17 cellular contexts compared by ENCODE assay signal in the genomic region with DNA sequence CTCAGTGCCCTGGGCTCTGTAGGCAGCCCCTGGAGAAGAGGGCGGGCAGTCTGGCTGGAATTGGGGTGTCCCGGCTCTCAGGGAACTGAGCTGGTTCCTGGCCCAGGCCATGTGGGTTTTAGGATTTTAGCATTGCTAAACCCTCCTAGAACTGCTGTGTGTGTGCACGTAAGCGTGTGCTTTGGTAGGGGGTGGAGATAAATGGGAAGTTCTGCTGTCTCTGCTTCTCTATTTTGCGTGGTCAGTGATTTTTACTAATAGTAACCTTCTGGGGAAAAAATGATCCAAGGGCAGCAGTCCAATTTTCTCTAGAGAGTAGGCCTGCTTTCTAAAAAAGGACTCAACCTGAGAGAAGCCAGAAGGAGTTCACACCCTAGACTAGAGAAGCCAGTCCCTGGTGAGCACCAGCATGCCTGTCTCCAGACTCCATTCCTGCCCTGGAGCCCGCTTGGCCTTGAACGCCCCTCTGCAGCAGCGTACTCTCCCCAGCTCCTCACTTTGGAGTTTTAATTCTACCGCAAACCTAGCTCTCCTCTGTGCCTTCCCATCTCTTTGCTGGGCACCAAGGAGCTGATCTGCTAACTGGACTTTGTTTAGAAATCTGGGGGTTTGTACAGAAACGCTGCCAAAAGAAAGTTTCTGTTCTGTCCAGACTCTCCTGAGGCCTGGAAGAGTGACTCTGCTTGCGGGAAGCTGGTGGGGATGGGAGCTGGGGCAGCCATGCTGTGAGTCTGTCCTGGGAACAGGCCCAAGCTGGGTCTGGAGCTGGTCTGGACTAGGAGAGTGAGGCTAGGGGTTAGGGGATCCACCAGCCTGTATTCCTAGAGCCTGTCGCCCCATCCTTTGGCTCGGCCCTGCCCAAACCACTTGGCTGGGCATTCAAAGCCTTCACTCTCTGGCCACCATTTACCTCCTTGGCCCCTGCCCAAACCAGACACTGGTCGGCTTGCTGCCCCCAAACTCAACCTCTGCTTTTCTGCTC. TPM values are rescaled to one million over a fixed set of nuclear protein-coding genes. Genes with fewer than 3 reads are reported as not detected.
A peak's percentile ranks its signal among the peaks of the same experiment; 100 is the strongest.
DNase-seq lines count a peak whose midpoint lies in the region; ATAC-seq, FAIRE-seq and TF ChIP-seq lines count a peak whose summit lies in the region.
"Had no signal": no experiment of that assay in that cellular context is flagged by ENCODE, and none has a peak within 500 bp of the region (broad histone marks: within the 10 kb centered on the region; RNA-seq: fewer than 3 reads in every experiment).

No MANE protein-coding gene starts in this region.

- H3K27ac ChIP-seq in right lobe of liver: no peak overlapping the region
- H3K27ac ChIP-seq in HepG2 (ENCODE audit: extremely low read length, insufficient read depth, low read length): no peak overlapping the region
- no peak overlapping the region for H3K27ac ChIP-seq in neuronal stem cell (replicated peaks; ENCODE audit: low read length)
- H3K27ac ChIP-seq in aorta (ENCODE audit: low read depth in 1 of 2, low read length in 2 of 2): no peak overlapping the region
- H3K27ac ChIP-seq: A549 had no signal

- DNase-seq in right lobe of liver: no peak
- no peak for DNase-seq in HepG2 (ENCODE audit: low spot score)
- peak; percentile 38 for DNase-seq in fibroblast of the conjunctiva (ENCODE audit: low read depth)
- DNase-seq in neuronal stem cell (ENCODE audit: low spot score): no peak
- no peak for DNase-seq in aorta
- no peak for DNase-seq in effector memory CD8-positive, alpha-beta T cell
- DNase-seq: activated T-cell treated with anti-CD3 and anti-CD28 coated beads, Interleukin-2, amount 50 U/mL, for 48 hours; DMS53; NCI-H1105 treated with DMSO at 0.1 percent for 48 hours; NCI-H69 had no signal

- H3K4me3 Mint-ChIP-seq in effector memory CD8-positive, alpha-beta T cell: no peak overlapping the region

- H3K9me3 ChIP-seq in right lobe of liver (no peaks in the 10 kb centered on the region), HepG2 (ENCODE audit: low read length) (no peaks in the 10 kb centered on the region), neuronal stem cell (replicated peaks in 1 of 2; ENCODE audit: control insufficient read depth in 2 of 2, insufficient read depth in 1 of 2, low read depth in 1 of 2, low read length in 2 of 2) (no peaks in the 10 kb centered on the region), aorta (ENCODE audit: control insufficient read depth, low read length) (no peaks in the 10 kb centered on the region)
- H3K9me3 ChIP-seq: A549 had no signal

- H3K23ac ChIP-seq in neuronal stem cell (ENCODE audit: low read depth, low read length, poor library complexity): no peak overlapping the region

- H3K4me1 ChIP-seq in right lobe of liver (no peaks in the 10 kb centered on the region), HepG2 (ENCODE audit: insufficient read depth, low read length) (no peaks in the 10 kb centered on the region), neuronal stem cell (ENCODE audit: control insufficient read depth in 2 of 2, insufficient read depth in 1 of 2, low read depth in 1 of 2, low read length in 2 of 2) (peaks cover 36 to 55% of the 10 kb centered on the region in 2 donors), aorta (ENCODE audit: control insufficient read depth in 1 of 2, insufficient read depth in 2 of 2, low read length in 2 of 2) (no peaks in the 10 kb centered on the region)
- H3K4me1 ChIP-seq: A549 had no signal

- no peak overlapping the region for H2BK12ac ChIP-seq in neuronal stem cell (ENCODE audit: low read length)

- no peaks in the 10 kb centered on the region for H3K27me3 ChIP-seq in right lobe of liver
- H3K27me3 ChIP-seq in HepG2 (ENCODE audit: control insufficient read depth in 1 of 2, insufficient read depth in 2 of 2, low read length in 2 of 2): no peaks in the 10 kb centered on the region
- H3K27me3 ChIP-seq in neuronal stem cell (ENCODE audit: control insufficient read depth in 3 of 3, insufficient read depth in 3 of 3, low read depth in 1 of 3, low read length in 3 of 3): no peaks in the 10 kb centered on the region
- no peaks in the 10 kb centered on the region for H3K27me3 ChIP-seq in aorta (ENCODE audit: control insufficient read depth in 1 of 2, insufficient read depth in 2 of 2, low read length in 1 of 2)

- peak overlapping the region; percentile 32 for H3K18ac ChIP-seq in neuronal stem cell (ENCODE audit: low read length)

- H3K79me2 ChIP-seq in HepG2 (ENCODE audit: insufficient read depth, low read length): no peaks in the 10 kb centered on the region

- TF ChIP-seq RAD21 in HepG2 (CRISPR knock-in tag; IDR thresholded peaks at IDR 0.05): no peak

- H4K20me1 ChIP-seq in HepG2 (ENCODE audit: insufficient read depth, low read length): no peaks in the 10 kb centered on the region

- in situ Hi-C loops in HepG2 (cut with HindIII; ENCODE audit: extremely low pct_ligation_motif_present, low pct_unique_long_range_greater_than_20kb): no loop called here

- no peak for TF ChIP-seq CTCF in right lobe of liver (IDR thresholded peaks at IDR 0.05)
- TF ChIP-seq CTCF in HepG2 (CRISPR knock-in tag; IDR thresholded peaks at IDR 0.05): no peak

- TF ChIP-seq POLR2A in right lobe of liver (IDR thresholded peaks at IDR 0.05) (no peak), HepG2 (IDR thresholded peaks at IDR 0.05; ENCODE audit: insufficient read depth in 1 of 2, low read depth in 2 of 2, low read length in 2 of 2) (no peak)

- TF ChIP-seq EP300 in HepG2 (IDR thresholded peaks at IDR 0.05; ENCODE audit: low read depth in 2 of 2, low read length in 2 of 2): no peak
- TF ChIP-seq EP300 in HepG2 (CRISPR knock-in tag; IDR thresholded peaks at IDR 0.05; ENCODE audit: borderline replicate concordance): no peak

- H3K4me1 Mint-ChIP-seq in effector memory CD8-positive, alpha-beta T cell (ENCODE audit: low read depth in 2 of 2): peaks cover 0 to 2% of the 10 kb centered on the region in 2 donors

- POLR2A ChIA-PET in HepG2 (lab: Yijun Ruan, JAX): no interaction called here

- H3K14ac ChIP-seq in neuronal stem cell (ENCODE audit: low read length): no peak overlapping the region

- no peak overlapping the region for H4K8ac ChIP-seq in neuronal stem cell (ENCODE audit: low read depth, low read length)

- BruUV-seq in HepG2 (replicated peaks; lab: Mats Ljungman, UMichigan): no TSS peak

- H3K4me2 ChIP-seq in HepG2 (ENCODE audit: low read depth, low read length) (no peak overlapping the region), neuronal stem cell (ENCODE audit: insufficient read depth, low read length, poor library complexity, severe bottlenecking) (no peak overlapping the region)
- H3K4me2 ChIP-seq: A549, smooth muscle cell had no signal

- peak overlapping the region; percentile 20 for H2BK5ac ChIP-seq in neuronal stem cell (ENCODE audit: low read length)

- ATAC-seq in right lobe of liver (peak in 3 of 4 donors; percentile 27 to 55 (median 50)), HepG2 (no peak), aorta (ENCODE audit: low FRiP score) (peak; percentile 23), GM21381 (IDR thresholded peaks at IDR 0.05; ENCODE audit: unreplicated experiment) (no peak), HG02870 (IDR thresholded peaks at IDR 0.05; ENCODE audit: unreplicated experiment) (no peak)
- ATAC-seq in effector memory CD8-positive, alpha-beta T cell (replicated peaks): no peak
- ATAC-seq: A549; activated CD4-positive, CD25-positive, alpha-beta regulatory T cell treated with anti-CD3 and anti-CD28 coated beads, Interleukin-2, amount 50 U/mL, for 24 hours had no signal

- H3K4me3 ChIP-seq in right lobe of liver: no peak overlapping the region
- no peak overlapping the region for H3K4me3 ChIP-seq in HepG2 (replicated peaks in 1 of 3; ENCODE audit: insufficient read depth in 1 of 3, low read depth in 2 of 3, low read length in 3 of 3)
- H3K4me3 ChIP-seq in neuronal stem cell (ENCODE audit: low read length in 2 of 2): no peak overlapping the region
- H3K4me3 ChIP-seq in aorta (ENCODE audit: low read length in 2 of 2): no peak overlapping the region
- H3K4me3 ChIP-seq: A549, GM12878, smooth muscle cell had no signal

- no peaks in the 10 kb centered on the region for H3K36me3 Mint-ChIP-seq in effector memory CD8-positive, alpha-beta T cell (ENCODE audit: insufficient read depth)

- H3K4ac ChIP-seq in neuronal stem cell (ENCODE audit: low read length): no peak overlapping the region

- H3K27ac Mint-ChIP-seq in effector memory CD8-positive, alpha-beta T cell: no peak overlapping the region

- no peak overlapping the region for H2BK15ac ChIP-seq in neuronal stem cell (ENCODE audit: low read length)

- intact Hi-C loops in right lobe of liver (cut with DNase I) (no loop called here), HepG2 (cut with micrococcal nuclease; ENCODE audit: unreplicated experiment) (no loop called here), aorta (cut with DNase I) (no loop called here)

- H3K9ac ChIP-seq in HepG2 (ENCODE audit: insufficient read depth, low read depth, low read length): no peak overlapping the region
- H3K9ac ChIP-seq in neuronal stem cell (ENCODE audit: low read depth, low read length, poor library complexity): no peak overlapping the region

- H2AFZ ChIP-seq in HepG2 (ENCODE audit: low read length) (no peak overlapping the region), neuronal stem cell (ENCODE audit: low read length) (no peak overlapping the region)

- H3K36me3 ChIP-seq in right lobe of liver (no peaks in the 10 kb centered on the region), HepG2 (replicated peaks in 1 of 2; ENCODE audit: control insufficient read depth in 1 of 2, insufficient read depth in 2 of 2, low read length in 2 of 2) (no peaks in the 10 kb centered on the region), neuronal stem cell (replicated peaks in 1 of 2; ENCODE audit: control insufficient read depth in 2 of 2, insufficient read depth in 2 of 2, low read length in 2 of 2) (no peaks in the 10 kb centered on the region), aorta (ENCODE audit: control insufficient read depth in 1 of 2, insufficient read depth in 2 of 2, low read length in 1 of 2) (no peaks in the 10 kb centered on the region)

- peak overlapping the region; percentile 87 for H2AK5ac ChIP-seq in neuronal stem cell (ENCODE audit: low read depth, low read length)

- H3K27me3 Mint-ChIP-seq in effector memory CD8-positive, alpha-beta T cell: peaks cover 31 to 78% of the 10 kb centered on the region in 2 donors

- 68% methylated on average over 11 of the region's 14 CpGs for WGBS in right lobe of liver (ENCODE audit: insufficient coverage, low coverage, low lambda C conversion rate, missing lambda C conversion rate)
- WGBS in HepG2 (ENCODE audit: low lambda C conversion rate): 59% methylated on average over 10 of the region's 14 CpGs
- WGBS in neuronal stem cell (ENCODE audit: extremely low coverage in 2 of 2, insufficient read length in 2 of 2, insufficient replicate concordance in 1 of 2), 2 donors: no CpG with 5 or more reads among the region's 14 CpGs
- WGBS in aorta, 2 donors: 59 to 64% methylated on average over 14 of the region's 14 CpGs

- no peak overlapping the region for H4K91ac ChIP-seq in neuronal stem cell (ENCODE audit: low read depth, low read length, poor library complexity)

- H3K79me1 ChIP-seq in neuronal stem cell (ENCODE audit: low read depth, low read length): peaks cover 4% of the 10 kb centered on the region

- no peak for FAIRE-seq in HepG2 (lab: Jason Lieb, UNC)
- FAIRE-seq: A549, GM12878 had no signal

- no peak overlapping the region for H2BK120ac ChIP-seq in neuronal stem cell (ENCODE audit: low read depth, low read length)

- CTCF ChIA-PET in HepG2 (lab: Yijun Ruan, JAX; ENCODE audit: low intra/inter-chr PET ratio, low total read pairs): no interaction called here

- H3K9me3 Mint-ChIP-seq in effector memory CD8-positive, alpha-beta T cell: no peaks in the 10 kb centered on the region

RNA-seq across cellular contexts. Expression of gene CORO2B, which starts 19.7 kb away (rescaled TPM):
- total RNA-seq in right lobe of liver (under 1 TPM; 0.18 to 0.68 (median 0.41) TPM), HepG2 (2016; rRNA removed; fragmentation: Illumina TruSeq; extraction: Trizol) (0.35 and 0.36 TPM in 2 replicates), aorta (1 to 10 TPM; 3.8 to 9.2 TPM)
- total RNA-seq in HepG2 (2016; cell fraction: cytosol; rRNA removed; fragmentation: Illumina TruSeq; extraction: Trizol; ENCODE audit: low read depth): 0.10 and 0.18 TPM in 2 replicates
- 0.22 and 0.28 TPM in 2 replicates for total RNA-seq in HepG2 (2016; cell fraction: insoluble cytoplasmic fraction; rRNA removed; fragmentation: Illumina TruSeq; extraction: Trizol)
- total RNA-seq in HepG2 (2016; cell fraction: membrane; rRNA removed; fragmentation: Illumina TruSeq; extraction: Trizol): 0.28 and 0.34 TPM in 2 replicates
- 0.13 and 0.22 TPM in 2 replicates for total RNA-seq in HepG2 (2016; cell fraction: nucleus; rRNA removed; fragmentation: Illumina TruSeq; extraction: Trizol)
- polyA plus RNA-seq in HepG2 (2011; rRNA removed) (0.63 and 1.1 TPM in 2 replicates), aorta (1 to 10 TPM; 1.8 to 6.2 TPM)
- polyA plus RNA-seq in HepG2 (2011; cell fraction: cytosol; rRNA removed): 0.58 and 0.64 TPM in 2 replicates
- polyA plus RNA-seq in HepG2 (2011; cell fraction: nucleus; rRNA removed): 0.92 and 1.2 TPM in 2 replicates
- 0.15 and 0.16 TPM in 2 replicates for polyA plus RNA-seq in HepG2 (2012)
- polyA plus RNA-seq in HepG2 (2016; cell fraction: cytosol; fragmentation: Illumina TruSeq; extraction: Trizol; ENCODE audit: low read depth): 0.09 and 0.12 TPM in 2 replicates
- 0.51 and 0.85 TPM in 2 replicates for polyA plus RNA-seq in HepG2 (2016; cell fraction: insoluble cytoplasmic fraction; fragmentation: Illumina TruSeq; extraction: Trizol; ENCODE audit: low read depth)
- 0.43 and 0.52 TPM in 2 replicates for polyA plus RNA-seq in HepG2 (2016; cell fraction: membrane; fragmentation: Illumina TruSeq; extraction: Trizol; ENCODE audit: low read depth)
- polyA plus RNA-seq in HepG2 (2016; cell fraction: nucleus; fragmentation: Illumina TruSeq; extraction: Trizol; ENCODE audit: insufficient read depth, low read depth): 0.27 and 0.31 TPM in 2 replicates
- 1.3 TPM in 1 of 2 replicates, not detected in the other for polyA minus RNA-seq in HepG2 (2011; rRNA and poly(A)+ RNA removed; ENCODE audit: low replicate concordance)
- 0.62 and 0.69 TPM in 2 replicates for polyA minus RNA-seq in HepG2 (2011; cell fraction: cytosol; rRNA and poly(A)+ RNA removed)
- 0.13 and 0.25 TPM in 2 replicates for polyA minus RNA-seq in HepG2 (2011; cell fraction: nucleus; rRNA and poly(A)+ RNA removed)
- 6.9 TPM for polyA plus RNA-seq in neuronal stem cell (2013, experiment 1 of 2)
- polyA plus RNA-seq in neuronal stem cell (2013, experiment 2 of 2): 6.8 TPM
- total RNA-seq: HT-29 had no signal

Comparison
In these comparisons a context has a peak if more than half of its experiments do, and no peak if none do; other contexts are left out.
1. ATAC-seq: peak in right lobe of liver (3 of 4) and aorta (single experiment); none in HepG2 (single experiment), effector memory CD8-positive, alpha-beta T cell (single experiment), GM21381 (single experiment) and HG02870 (single experiment).